Comparison of ENCODE assay signal across 1 cellular context in the genomic region with DNA sequence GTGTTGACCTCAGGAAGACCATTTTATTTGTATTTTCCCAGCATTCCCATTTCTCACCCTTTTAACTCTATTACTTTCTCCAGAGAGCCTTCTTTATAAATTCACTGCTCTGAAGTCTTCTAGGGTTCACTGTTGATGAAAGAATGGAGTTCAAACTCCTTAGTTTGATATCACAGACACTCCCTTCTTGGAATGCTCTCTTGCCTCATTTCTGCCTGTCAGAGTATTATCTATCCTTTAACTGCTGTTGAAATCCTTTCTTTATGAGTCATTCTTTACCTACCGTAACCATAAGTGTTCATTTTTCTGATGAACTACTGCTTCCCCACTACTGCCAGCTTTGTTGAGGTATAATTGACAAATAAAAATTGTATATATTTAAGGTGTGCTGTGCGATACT.
TF ChIP-seq lines count a peak whose summit lies in the region.

No MANE protein-coding gene starts in this region.

TF ChIP-seq in IMR-90, 13 proteins besides CTCF, POLR2A, EP300 and RAD21 (continued from another document):
- TF ChIP-seq RCOR1 (IDR thresholded peaks at IDR 0.05; ENCODE audit: insufficient replicate concordance, low read length): no peak
